ENCODE assay signal across 24 cellular contexts in the genomic region with DNA sequence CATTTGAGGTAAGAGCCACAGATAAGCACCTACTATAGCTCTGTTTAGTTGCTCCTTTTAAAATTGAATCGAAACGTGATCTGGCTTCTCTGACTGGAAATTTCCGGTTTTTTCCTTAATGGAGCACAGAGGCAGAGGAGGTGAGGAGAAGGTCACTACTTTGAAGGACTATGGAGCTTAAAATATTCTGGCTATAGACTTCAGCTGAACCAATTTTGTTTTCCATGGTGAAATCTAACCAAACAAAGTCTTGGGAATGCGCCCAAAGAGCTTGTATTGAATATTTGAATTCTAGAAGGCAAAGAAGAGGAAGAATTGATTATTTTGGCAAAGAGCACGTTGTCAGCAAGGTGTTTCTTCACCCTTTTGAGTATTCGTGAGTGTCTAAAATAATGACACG.
DNase-seq lines count a peak whose midpoint lies in the region; ATAC-seq, FAIRE-seq and TF ChIP-seq lines count a peak whose summit lies in the region.
"Had no signal": no experiment of that assay in that cellular context is flagged by ENCODE, and none has a peak within 500 bp of the region (broad histone marks: within the 10 kb centered on the region; RNA-seq: fewer than 3 reads in every experiment).

No MANE protein-coding gene starts in this region.

- H3K27ac ChIP-seq in right lobe of liver (no peak overlapping the region), HepG2 (ENCODE audit: extremely low read length, insufficient read depth, low read length) (no peak overlapping the region)
- H3K27ac ChIP-seq: 22Rv1; A549; BLaER1 treated with 17β-estradiol and CSF1 and Interleukin-3, amounts not matched to agents 10 nM and 100 nM; C4-2B had no signal

- H3K9ac ChIP-seq in HepG2 (ENCODE audit: insufficient read depth, low read depth, low read length) = no peak overlapping the region
- H3K9ac ChIP-seq: BLaER1 treated with 17β-estradiol and CSF1 and Interleukin-3, amounts not matched to agents 10 nM and 100 nM had no signal

- H3K4me3 Mint-ChIP-seq in nephron progenitor cell = no peak overlapping the region
- H3K4me3 Mint-ChIP-seq: B cell; CD4-positive, alpha-beta T cell; CD8-positive, alpha-beta T cell had no signal

- H3K4me1 Mint-ChIP-seq in nephron progenitor cell = peaks cover 13% of the 10 kb centered on the region

- H2AFZ ChIP-seq in HepG2 (ENCODE audit: low read length) = no peak overlapping the region

- peaks cover 23% of the 10 kb centered on the region for H3K9me3 Mint-ChIP-seq in nephron progenitor cell
- H3K9me3 Mint-ChIP-seq: CD4-positive, alpha-beta T cell; CD8-positive, alpha-beta T cell had no signal

- no peaks in the 10 kb centered on the region for H3K9me3 ChIP-seq in right lobe of liver
- no peaks in the 10 kb centered on the region for H3K9me3 ChIP-seq in HepG2 (ENCODE audit: low read length)
- H3K9me3 ChIP-seq: A549, Caco-2 had no signal

- H3K4me3 ChIP-seq in right lobe of liver = no peak overlapping the region
- H3K4me3 ChIP-seq in HepG2 (replicated peaks in 1 of 3; ENCODE audit: insufficient read depth in 1 of 3, low read depth in 2 of 3, low read length in 3 of 3) = no peak overlapping the region
- H3K4me3 ChIP-seq: A549; BLaER1 treated with 17β-estradiol and CSF1 and Interleukin-3, amounts not matched to agents 10 nM and 100 nM had no signal

- H3K4me2 ChIP-seq in HepG2 (ENCODE audit: low read depth, low read length) = no peak overlapping the region
- H3K4me2 ChIP-seq: A549; BLaER1 treated with 17β-estradiol and CSF1 and Interleukin-3, amounts not matched to agents 10 nM and 100 nM had no signal

- no peak for TF ChIP-seq RAD21 in HepG2 (CRISPR knock-in tag; IDR thresholded peaks at IDR 0.05)

- TF ChIP-seq CTCF in right lobe of liver (IDR thresholded peaks at IDR 0.05) = no peak
- no peak for TF ChIP-seq CTCF in HepG2 (CRISPR knock-in tag; IDR thresholded peaks at IDR 0.05)
- no peak for TF ChIP-seq CTCF in nephron progenitor cell (IDR thresholded peaks at IDR 0.05)

- peak overlapping the region; percentile 5 for H3K27ac Mint-ChIP-seq in nephron progenitor cell
- H3K27ac Mint-ChIP-seq: B cell; CD4-positive, alpha-beta T cell; CD8-positive, alpha-beta T cell had no signal

- H3K36me3 Mint-ChIP-seq in nephron progenitor cell (ENCODE audit: low read depth) = peaks cover 7% of the 10 kb centered on the region
- H3K36me3 Mint-ChIP-seq: CD8-positive, alpha-beta T cell had no signal

- H4K20me1 ChIP-seq in HepG2 (ENCODE audit: insufficient read depth, low read length) = no peaks in the 10 kb centered on the region
- H4K20me1 ChIP-seq: BLaER1 treated with 17β-estradiol and CSF1 and Interleukin-3, amounts not matched to agents 10 nM and 100 nM had no signal

- peak; percentile 46 to 81 (median 70) for ATAC-seq in right lobe of liver
- no peak for ATAC-seq in HepG2
- peak; percentile 83 for ATAC-seq in left lobe of liver
- no peak for ATAC-seq in HG03378 (IDR thresholded peaks at IDR 0.05; ENCODE audit: unreplicated experiment)
- ATAC-seq: A549; CD8-positive, alpha-beta T cell had no signal

- WGBS in right lobe of liver (ENCODE audit: insufficient coverage, low coverage, low lambda C conversion rate, missing lambda C conversion rate) = 36% methylated on average over 7 of the region's 7 CpGs
- 74% methylated on average over 7 of the region's 7 CpGs for WGBS in HepG2 (ENCODE audit: low lambda C conversion rate)

- H3K27me3 ChIP-seq in right lobe of liver = no peaks in the 10 kb centered on the region
- H3K27me3 ChIP-seq in HepG2 (ENCODE audit: control insufficient read depth in 1 of 2, insufficient read depth in 2 of 2, low read length in 2 of 2) = no peaks in the 10 kb centered on the region
- H3K27me3 ChIP-seq: BLaER1 treated with 17β-estradiol and CSF1 and Interleukin-3, amounts not matched to agents 10 nM and 100 nM had no signal

- in situ Hi-C loops in HepG2 (cut with HindIII; ENCODE audit: extremely low pct_ligation_motif_present, low pct_unique_long_range_greater_than_20kb) = no loop called here

- CTCF ChIA-PET in HepG2 (lab: Yijun Ruan, JAX; ENCODE audit: low intra/inter-chr PET ratio, low total read pairs) = no interaction called here

- H3K36me3 ChIP-seq in right lobe of liver (no peaks in the 10 kb centered on the region), HepG2 (replicated peaks in 1 of 2; ENCODE audit: control insufficient read depth in 1 of 2, insufficient read depth in 2 of 2, low read length in 2 of 2) (no peaks in the 10 kb centered on the region)
- H3K36me3 ChIP-seq: BLaER1 treated with 17β-estradiol and CSF1 and Interleukin-3, amounts not matched to agents 10 nM and 100 nM had no signal

- H3K79me2 ChIP-seq in HepG2 (ENCODE audit: insufficient read depth, low read length) = no peaks in the 10 kb centered on the region

- intact Hi-C loops in right lobe of liver (cut with DNase I) (no loop called here), HepG2 (cut with micrococcal nuclease; ENCODE audit: unreplicated experiment) (no loop called here)

- peaks cover 0 to 3% (median 0%) of the 10 kb centered on the region in 4 donors for H3K4me1 ChIP-seq in right lobe of liver
- H3K4me1 ChIP-seq in HepG2 (ENCODE audit: insufficient read depth, low read length) = no peaks in the 10 kb centered on the region
- H3K4me1 ChIP-seq: A549; BLaER1 treated with 17β-estradiol and CSF1 and Interleukin-3, amounts not matched to agents 10 nM and 100 nM had no signal

- DNase-seq in NCI-H2029 (lab: John Stamatoyannopoulos, UW) (peak; percentile 16), NCI-H2029 treated with DMSO at 0.1 percent for 48 hours (lab: John Stamatoyannopoulos, UW) (no peak), right lobe of liver (no peak), HepG2 (ENCODE audit: low spot score) (no peak), left lobe of liver (ENCODE audit: low spot score) (no peak), nephron progenitor cell (no peak), hippocampal formation (lab: John Stamatoyannopoulos, UW) (no peak)
- DNase-seq: AML-193; Caco-2; Calu3; CD4-positive, alpha-beta T cell; CD8-positive, alpha-beta T cell; DMS79 treated with DMSO at 0.1 percent for 48 hours; GF-D8 had no signal

- no peak for FAIRE-seq in HepG2 (lab: Jason Lieb, UNC)
- FAIRE-seq: A549, D721Med, G401.6, GM12891, GM19239 had no signal

- H3K27me3 Mint-ChIP-seq in nephron progenitor cell (ENCODE audit: low read depth, poor library complexity) = no peaks in the 10 kb centered on the region
- H3K27me3 Mint-ChIP-seq: B cell; CD4-positive, alpha-beta T cell had no signal

- TF ChIP-seq POLR2A in right lobe of liver (IDR thresholded peaks at IDR 0.05) (no peak), HepG2 (IDR thresholded peaks at IDR 0.05; ENCODE audit: insufficient read depth in 1 of 2, low read depth in 2 of 2, low read length in 2 of 2) (no peak)

- POLR2A ChIA-PET in HepG2 (lab: Yijun Ruan, JAX) = no interaction called here

- no TSS peak for BruUV-seq in HepG2 (replicated peaks; lab: Mats Ljungman, UMichigan)

- no peak for TF ChIP-seq EP300 in HepG2 (IDR thresholded peaks at IDR 0.05; ENCODE audit: low read depth in 2 of 2, low read length in 2 of 2)
- TF ChIP-seq EP300 in HepG2 (CRISPR knock-in tag; IDR thresholded peaks at IDR 0.05; ENCODE audit: borderline replicate concordance) = no peak

TF ChIP-seq in HepG2, 621 proteins besides CTCF, POLR2A, EP300 and RAD21 (continues in another document):
- TF ChIP-seq ESRRA (CRISPR knock-in tag; IDR thresholded peaks at IDR 0.05; ENCODE audit: low read depth) (no peak), JUN (CRISPR knock-in tag; IDR thresholded peaks at IDR 0.05) (no peak), ZNF232 (CRISPR knock-in tag; IDR thresholded peaks at IDR 0.05; ENCODE audit: borderline replicate concordance) (no peak), ISL2 (CRISPR knock-in tag; IDR thresholded peaks at IDR 0.05) (no peak), BCL6 (CRISPR knock-in tag; IDR thresholded peaks at IDR 0.05) (no peak), FOSL2 (CRISPR knock-in tag; IDR thresholded peaks at IDR 0.05) (no peak), NFE2L2 (IDR thresholded peaks at IDR 0.05; ENCODE audit: low read length) (no peak), MLLT10 (CRISPR knock-in tag; IDR thresholded peaks at IDR 0.05) (no peak), CAMTA2 (CRISPR knock-in tag; IDR thresholded peaks at IDR 0.05; ENCODE audit: borderline replicate concordance) (no peak), TAF1 (CRISPR knock-in tag; IDR thresholded peaks at IDR 0.05) (no peak), STAG1 (CRISPR knock-in tag; IDR thresholded peaks at IDR 0.05) (no peak)
- TF ChIP-seq, protein P1, sequence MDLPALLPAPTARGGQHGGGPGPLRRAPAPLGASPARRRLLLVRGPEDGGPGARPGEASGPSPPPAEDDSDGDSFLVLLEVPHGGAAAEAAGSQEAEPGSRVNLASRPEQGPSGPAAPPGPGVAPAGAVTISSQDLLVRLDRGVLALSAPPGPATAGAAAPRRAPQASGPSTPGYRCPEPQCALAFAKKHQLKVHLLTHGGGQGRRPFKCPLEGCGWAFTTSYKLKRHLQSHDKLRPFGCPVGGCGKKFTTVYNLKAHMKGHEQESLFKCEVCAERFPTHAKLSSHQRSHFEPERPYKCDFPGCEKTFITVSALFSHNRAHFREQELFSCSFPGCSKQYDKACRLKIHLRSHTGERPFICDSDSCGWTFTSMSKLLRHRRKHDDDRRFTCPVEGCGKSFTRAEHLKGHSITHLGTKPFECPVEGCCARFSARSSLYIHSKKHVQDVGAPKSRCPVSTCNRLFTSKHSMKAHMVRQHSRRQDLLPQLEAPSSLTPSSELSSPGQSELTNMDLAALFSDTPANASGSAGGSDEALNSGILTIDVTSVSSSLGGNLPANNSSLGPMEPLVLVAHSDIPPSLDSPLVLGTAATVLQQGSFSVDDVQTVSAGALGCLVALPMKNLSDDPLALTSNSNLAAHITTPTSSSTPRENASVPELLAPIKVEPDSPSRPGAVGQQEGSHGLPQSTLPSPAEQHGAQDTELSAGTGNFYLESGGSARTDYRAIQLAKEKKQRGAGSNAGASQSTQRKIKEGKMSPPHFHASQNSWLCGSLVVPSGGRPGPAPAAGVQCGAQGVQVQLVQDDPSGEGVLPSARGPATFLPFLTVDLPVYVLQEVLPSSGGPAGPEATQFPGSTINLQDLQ (CRISPR knock-in tag; IDR thresholded peaks at IDR 0.05) = no peak
- TF ChIP-seq, protein P2, sequence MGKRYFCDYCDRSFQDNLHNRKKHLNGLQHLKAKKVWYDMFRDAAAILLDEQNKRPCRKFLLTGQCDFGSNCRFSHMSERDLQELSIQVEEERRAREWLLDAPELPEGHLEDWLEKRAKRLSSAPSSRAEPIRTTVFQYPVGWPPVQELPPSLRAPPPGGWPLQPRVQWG (CRISPR knock-in tag; IDR thresholded peaks at IDR 0.05; ENCODE audit: borderline replicate concordance, low read depth) = no peak

Comparison
In these comparisons a context has a peak if more than half of its experiments do, and no peak if none do; other contexts are left out.
1. ATAC-seq: peak in right lobe of liver (4 of 4) and left lobe of liver (single experiment); none in HepG2 (single experiment) and HG03378 (single experiment).